ENCODE assay signal across 2 cellular contexts in the genomic region with DNA sequence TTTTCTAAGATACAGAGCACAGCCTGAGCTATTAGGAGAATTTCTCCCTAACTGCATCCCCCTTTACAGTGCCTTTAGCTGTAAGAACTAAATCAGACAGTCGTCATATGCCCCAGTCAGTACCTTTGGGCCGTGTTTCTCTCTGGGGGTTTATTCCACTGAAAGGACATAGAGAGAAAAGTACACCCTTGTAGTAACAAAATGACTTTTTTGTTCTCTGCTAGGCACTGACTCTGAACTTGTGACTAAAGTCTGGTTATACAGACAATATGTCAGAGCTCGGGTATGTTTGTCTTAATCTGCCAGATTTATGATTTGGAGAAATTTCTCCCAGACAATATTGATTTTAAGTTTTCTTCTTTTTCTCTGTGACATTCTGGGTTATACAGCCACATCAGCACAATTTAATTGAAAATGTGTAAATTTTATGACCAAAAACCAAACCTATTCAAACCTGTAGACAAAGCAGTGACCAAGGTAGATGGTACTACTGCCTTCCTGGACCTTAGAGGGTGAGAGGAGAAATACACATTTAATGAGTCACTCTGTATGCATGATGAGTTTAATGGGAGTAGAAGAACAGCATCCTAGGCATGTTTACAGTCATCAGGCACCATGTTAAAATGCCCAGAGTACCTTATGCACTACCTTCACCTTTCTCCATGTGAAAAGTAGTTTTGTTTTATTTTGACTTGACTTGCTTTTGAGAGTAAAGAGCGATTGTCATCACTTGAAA.
TF ChIP-seq lines count a peak whose summit lies in the region.

No MANE protein-coding gene starts in this region.

TF ChIP-seq in A549, 52 proteins besides CTCF, POLR2A, EP300 and RAD21 (continued from another document):
- TF ChIP-seq, protein P1, sequence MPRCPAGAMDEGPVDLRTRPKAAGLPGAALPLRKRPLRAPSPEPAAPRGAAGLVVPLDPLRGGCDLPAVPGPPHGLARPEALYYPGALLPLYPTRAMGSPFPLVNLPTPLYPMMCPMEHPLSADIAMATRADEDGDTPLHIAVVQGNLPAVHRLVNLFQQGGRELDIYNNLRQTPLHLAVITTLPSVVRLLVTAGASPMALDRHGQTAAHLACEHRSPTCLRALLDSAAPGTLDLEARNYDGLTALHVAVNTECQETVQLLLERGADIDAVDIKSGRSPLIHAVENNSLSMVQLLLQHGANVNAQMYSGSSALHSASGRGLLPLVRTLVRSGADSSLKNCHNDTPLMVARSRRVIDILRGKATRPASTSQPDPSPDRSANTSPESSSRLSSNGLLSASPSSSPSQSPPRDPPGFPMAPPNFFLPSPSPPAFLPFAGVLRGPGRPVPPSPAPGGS (IDR thresholded peaks at IDR 0.05) = no peak
- TF ChIP-seq, protein P2, sequence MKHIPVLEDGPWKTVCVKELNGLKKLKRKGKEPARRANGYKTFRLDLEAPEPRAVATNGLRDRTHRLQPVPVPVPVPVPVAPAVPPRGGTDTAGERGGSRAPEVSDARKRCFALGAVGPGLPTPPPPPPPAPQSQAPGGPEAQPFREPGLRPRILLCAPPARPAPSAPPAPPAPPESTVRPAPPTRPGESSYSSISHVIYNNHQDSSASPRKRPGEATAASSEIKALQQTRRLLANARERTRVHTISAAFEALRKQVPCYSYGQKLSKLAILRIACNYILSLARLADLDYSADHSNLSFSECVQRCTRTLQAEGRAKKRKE (CRISPR knock-in tag; IDR thresholded peaks at IDR 0.05; ENCODE audit: low read depth) = no peak
- TF ChIP-seq, protein P3, sequence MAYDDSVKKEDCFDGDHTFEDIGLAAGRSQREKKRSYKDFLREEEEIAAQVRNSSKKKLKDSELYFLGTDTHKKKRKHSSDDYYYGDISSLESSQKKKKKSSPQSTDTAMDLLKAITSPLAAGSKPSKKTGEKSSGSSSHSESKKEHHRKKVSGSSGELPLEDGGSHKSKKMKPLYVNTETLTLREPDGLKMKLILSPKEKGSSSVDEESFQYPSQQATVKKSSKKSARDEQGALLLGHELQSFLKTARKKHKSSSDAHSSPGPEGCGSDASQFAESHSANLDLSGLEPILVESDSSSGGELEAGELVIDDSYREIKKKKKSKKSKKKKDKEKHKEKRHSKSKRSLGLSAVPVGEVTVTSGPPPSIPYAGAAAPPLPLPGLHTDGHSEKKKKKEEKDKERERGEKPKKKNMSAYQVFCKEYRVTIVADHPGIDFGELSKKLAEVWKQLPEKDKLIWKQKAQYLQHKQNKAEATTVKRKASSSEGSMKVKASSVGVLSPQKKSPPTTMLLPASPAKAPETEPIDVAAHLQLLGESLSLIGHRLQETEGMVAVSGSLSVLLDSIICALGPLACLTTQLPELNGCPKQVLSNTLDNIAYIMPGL (CRISPR knock-in tag; IDR thresholded peaks at IDR 0.05; ENCODE audit: borderline replicate concordance) = no peak
- TF ChIP-seq MAZ (IDR thresholded peaks at IDR 0.05; ENCODE audit: borderline replicate concordance, low read depth, low read length) (no peak), PHF8 (IDR thresholded peaks at IDR 0.05; ENCODE audit: borderline replicate concordance, low read depth) (no peak)

TF ChIP-seq in HEK293T, 16 proteins besides CTCF, POLR2A, EP300 and RAD21 (continued from another document):
- TF ChIP-seq, protein P4, sequence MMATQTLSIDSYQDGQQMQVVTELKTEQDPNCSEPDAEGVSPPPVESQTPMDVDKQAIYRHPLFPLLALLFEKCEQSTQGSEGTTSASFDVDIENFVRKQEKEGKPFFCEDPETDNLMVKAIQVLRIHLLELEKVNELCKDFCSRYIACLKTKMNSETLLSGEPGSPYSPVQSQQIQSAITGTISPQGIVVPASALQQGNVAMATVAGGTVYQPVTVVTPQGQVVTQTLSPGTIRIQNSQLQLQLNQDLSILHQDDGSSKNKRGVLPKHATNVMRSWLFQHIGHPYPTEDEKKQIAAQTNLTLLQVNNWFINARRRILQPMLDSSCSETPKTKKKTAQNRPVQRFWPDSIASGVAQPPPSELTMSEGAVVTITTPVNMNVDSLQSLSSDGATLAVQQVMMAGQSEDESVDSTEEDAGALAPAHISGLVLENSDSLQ (IDR thresholded peaks at IDR 0.05) = no peak
- TF ChIP-seq CTBP1 (IDR thresholded peaks at IDR 0.05; ENCODE audit: borderline replicate concordance) = no peak
- TF ChIP-seq ZNF384 (IDR thresholded peaks at IDR 0.05) = no peak
- TF ChIP-seq HDGF (IDR thresholded peaks at IDR 0.05; ENCODE audit: borderline replicate concordance) = no peak
- no peak for TF ChIP-seq BHLHE40 (IDR thresholded peaks at IDR 0.05; ENCODE audit: borderline replicate concordance)
- TF ChIP-seq L3MBTL2 (conservative IDR thresholded peaks at IDR 0.05) = no peak
- no peak for TF ChIP-seq LEF1 (IDR thresholded peaks at IDR 0.05; ENCODE audit: borderline replicate concordance)
- no peak for TF ChIP-seq FOXA1 (IDR thresholded peaks at IDR 0.05)
- no peak for TF ChIP-seq TARDBP (IDR thresholded peaks at IDR 0.05)
- TF ChIP-seq NFRKB (IDR thresholded peaks at IDR 0.05) = no peak
- TF ChIP-seq ARNT (IDR thresholded peaks at IDR 0.05) = no peak
- no peak for TF ChIP-seq FOXM1 (IDR thresholded peaks at IDR 0.05; ENCODE audit: borderline replicate concordance)
- no peak for TF ChIP-seq SP1 (IDR thresholded peaks at IDR 0.05)
